9 cellular contexts compared by ENCODE assay signal in the genomic region with DNA sequence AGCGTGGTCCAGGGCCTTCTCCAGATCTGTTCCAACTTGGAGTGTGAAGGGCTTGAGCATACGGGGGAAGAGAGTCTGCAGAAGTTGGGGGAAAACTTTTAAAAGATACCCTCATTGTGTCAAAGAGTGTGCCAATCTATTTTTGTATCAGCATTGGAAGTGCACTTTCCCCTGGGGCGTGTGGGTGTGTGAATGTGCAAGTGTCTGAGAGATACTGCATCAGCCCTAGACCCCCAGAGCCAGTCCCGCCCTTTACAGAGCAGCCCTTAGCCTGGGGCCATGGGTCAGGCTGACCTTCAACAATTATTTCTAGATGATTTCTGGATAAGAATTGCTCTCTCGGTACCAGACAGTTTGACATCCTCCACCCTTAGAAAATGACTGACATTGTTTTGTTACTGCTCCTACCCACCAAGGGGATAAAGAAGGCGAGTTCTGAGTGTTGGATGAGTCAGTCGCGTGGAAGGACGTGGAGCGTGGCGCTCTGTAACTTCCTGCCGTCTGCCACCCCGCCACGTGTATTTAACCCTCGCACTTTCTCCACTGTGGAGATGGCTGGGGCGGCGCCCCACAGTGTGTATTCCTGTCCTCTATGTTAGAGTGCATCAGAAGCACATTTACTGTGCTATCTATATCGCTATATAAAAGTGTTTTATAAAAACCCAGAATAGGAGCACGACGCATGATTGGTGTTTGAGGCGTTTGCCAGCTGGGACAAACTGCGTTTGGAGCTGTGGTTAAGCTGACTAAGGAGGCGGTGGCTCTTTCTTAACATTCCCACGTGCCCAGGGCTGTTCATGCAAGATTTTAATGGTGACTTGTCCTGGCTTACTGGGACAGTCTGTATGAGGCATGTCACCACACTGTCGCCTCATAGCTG.
DNase-seq lines count a peak whose midpoint lies in the region; ATAC-seq, FAIRE-seq and TF ChIP-seq lines count a peak whose summit lies in the region.
"Had no signal": no experiment of that assay in that cellular context is flagged by ENCODE, and none has a peak within 500 bp of the region (broad histone marks: within the 10 kb centered on the region; RNA-seq: fewer than 3 reads in every experiment).

No MANE protein-coding gene starts in this region.

- no peak overlapping the region for H2AFZ ChIP-seq in GM23338

- H3K27me3 ChIP-seq in GM23338 (ENCODE audit: insufficient read depth) = no peaks in the 10 kb centered on the region

- H3K9me2 ChIP-seq in GM23338 (ENCODE audit: insufficient read depth) = peaks cover 7% of the 10 kb centered on the region

- H3K36me3 ChIP-seq in GM23338 (ENCODE audit: insufficient read depth) = peaks cover 18% of the 10 kb centered on the region

- no peak overlapping the region for H3K4me2 ChIP-seq in GM23338

- no peaks in the 10 kb centered on the region for H3K79me2 ChIP-seq in GM23338 (replicated peaks; ENCODE audit: insufficient read depth)

- H3K27ac Mint-ChIP-seq in GM23338 = peak overlapping the region; percentile 95; the same call in 1 of the 2 replicates

- FAIRE-seq in RCC 7860 (lab: Jason Lieb, UNC) (peak; percentile 72), D721Med (lab: Jason Lieb, UNC) (no peak)

- no peaks in the 10 kb centered on the region for H3K9me3 Mint-ChIP-seq in GM23338

- peaks cover 26% of the 10 kb centered on the region for H3K4me1 ChIP-seq in GM23338 (ENCODE audit: insufficient read depth)

- DNase-seq in GM23338 (ENCODE audit: low spot score) (no peak), RCC 7860 (ENCODE audit: low spot score) (peak; percentile 82), renal cortical epithelial cell (ENCODE audit: low read depth) (peak; percentile 18), NCI-H345 treated with DMSO at 0.1 percent for 48 hours (lab: John Stamatoyannopoulos, UW; ENCODE audit: unreplicated experiment) (no peak), NCI-H446 treated with DMSO at 0.1 percent for 48 hours (lab: John Stamatoyannopoulos, UW) (no peak), D721Med (ENCODE audit: insufficient read length, low spot score) (no peak)

- H3K27me3 Mint-ChIP-seq in GM23338 (ENCODE audit: insufficient read depth, low read depth, poor library complexity) = peaks cover 16% of the 10 kb centered on the region

- no peak overlapping the region for H3K4me3 Mint-ChIP-seq in GM23338

- H4K20me1 ChIP-seq in GM23338 (replicated peaks; ENCODE audit: insufficient read depth) = no peaks in the 10 kb centered on the region

- TF ChIP-seq CTCF in GM23338 (conservative IDR thresholded peaks at IDR 0.05; ENCODE audit: low read depth in 2 of 2) (no peak), D721Med (IDR thresholded peaks at IDR 0.05; ENCODE audit: insufficient read depth, missing control alignments) (no peak)

- peaks cover 62% of the 10 kb centered on the region for H3K36me3 Mint-ChIP-seq in GM23338 (ENCODE audit: low read depth)

- H3K4me3 ChIP-seq in GM23338 = no peak overlapping the region

- peak overlapping the region; percentile 94; the same call in 1 of the 2 replicates for H3K27ac ChIP-seq in GM23338 (ENCODE audit: low read depth)
- H3K27ac ChIP-seq: epithelial cell of prostate had no signal

- ATAC-seq in GM23338 (no peak), esophagus mucosa (peak; percentile 61)
- ATAC-seq: HCT116 had no signal

- peaks cover 22% of the 10 kb centered on the region for H3F3A ChIP-seq in GM23338 (replicated peaks; ENCODE audit: low read depth)

- peaks cover 34% of the 10 kb centered on the region for H3K4me1 Mint-ChIP-seq in GM23338

TF ChIP-seq in GM23338, 12 proteins besides CTCF, POLR2A, EP300 and RAD21 (continues in another document):
- TF ChIP-seq NANOG (IDR thresholded peaks at IDR 0.05; ENCODE audit: borderline replicate concordance) (no peak), EZH2phosphoT487 (IDR thresholded peaks at IDR 0.05; ENCODE audit: unreplicated experiment) (no peak), ZNF114 (CRISPR knock-in tag; IDR thresholded peaks at IDR 0.05) (no peak), JUNB (IDR thresholded peaks at IDR 0.05; ENCODE audit: unreplicated experiment) (no peak), CREB1 (CRISPR knock-in tag; IDR thresholded peaks at IDR 0.05; ENCODE audit: low read depth) (no peak), ZNF331 (CRISPR knock-in tag; IDR thresholded peaks at IDR 0.05; ENCODE audit: low read depth) (no peak), EZH2 (IDR thresholded peaks at IDR 0.05; ENCODE audit: low read depth, unreplicated experiment) (no peak)
- TF ChIP-seq, protein P1, sequence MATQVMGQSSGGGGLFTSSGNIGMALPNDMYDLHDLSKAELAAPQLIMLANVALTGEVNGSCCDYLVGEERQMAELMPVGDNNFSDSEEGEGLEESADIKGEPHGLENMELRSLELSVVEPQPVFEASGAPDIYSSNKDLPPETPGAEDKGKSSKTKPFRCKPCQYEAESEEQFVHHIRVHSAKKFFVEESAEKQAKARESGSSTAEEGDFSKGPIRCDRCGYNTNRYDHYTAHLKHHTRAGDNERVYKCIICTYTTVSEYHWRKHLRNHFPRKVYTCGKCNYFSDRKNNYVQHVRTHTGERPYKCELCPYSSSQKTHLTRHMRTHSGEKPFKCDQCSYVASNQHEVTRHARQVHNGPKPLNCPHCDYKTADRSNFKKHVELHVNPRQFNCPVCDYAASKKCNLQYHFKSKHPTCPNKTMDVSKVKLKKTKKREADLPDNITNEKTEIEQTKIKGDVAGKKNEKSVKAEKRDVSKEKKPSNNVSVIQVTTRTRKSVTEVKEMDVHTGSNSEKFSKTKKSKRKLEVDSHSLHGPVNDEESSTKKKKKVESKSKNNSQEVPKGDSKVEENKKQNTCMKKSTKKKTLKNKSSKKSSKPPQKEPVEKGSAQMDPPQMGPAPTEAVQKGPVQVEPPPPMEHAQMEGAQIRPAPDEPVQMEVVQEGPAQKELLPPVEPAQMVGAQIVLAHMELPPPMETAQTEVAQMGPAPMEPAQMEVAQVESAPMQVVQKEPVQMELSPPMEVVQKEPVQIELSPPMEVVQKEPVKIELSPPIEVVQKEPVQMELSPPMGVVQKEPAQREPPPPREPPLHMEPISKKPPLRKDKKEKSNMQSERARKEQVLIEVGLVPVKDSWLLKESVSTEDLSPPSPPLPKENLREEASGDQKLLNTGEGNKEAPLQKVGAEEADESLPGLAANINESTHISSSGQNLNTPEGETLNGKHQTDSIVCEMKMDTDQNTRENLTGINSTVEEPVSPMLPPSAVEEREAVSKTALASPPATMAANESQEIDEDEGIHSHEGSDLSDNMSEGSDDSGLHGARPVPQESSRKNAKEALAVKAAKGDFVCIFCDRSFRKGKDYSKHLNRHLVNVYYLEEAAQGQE (IDR thresholded peaks at IDR 0.05; ENCODE audit: unreplicated experiment) = no peak
- TF ChIP-seq, protein P2, sequence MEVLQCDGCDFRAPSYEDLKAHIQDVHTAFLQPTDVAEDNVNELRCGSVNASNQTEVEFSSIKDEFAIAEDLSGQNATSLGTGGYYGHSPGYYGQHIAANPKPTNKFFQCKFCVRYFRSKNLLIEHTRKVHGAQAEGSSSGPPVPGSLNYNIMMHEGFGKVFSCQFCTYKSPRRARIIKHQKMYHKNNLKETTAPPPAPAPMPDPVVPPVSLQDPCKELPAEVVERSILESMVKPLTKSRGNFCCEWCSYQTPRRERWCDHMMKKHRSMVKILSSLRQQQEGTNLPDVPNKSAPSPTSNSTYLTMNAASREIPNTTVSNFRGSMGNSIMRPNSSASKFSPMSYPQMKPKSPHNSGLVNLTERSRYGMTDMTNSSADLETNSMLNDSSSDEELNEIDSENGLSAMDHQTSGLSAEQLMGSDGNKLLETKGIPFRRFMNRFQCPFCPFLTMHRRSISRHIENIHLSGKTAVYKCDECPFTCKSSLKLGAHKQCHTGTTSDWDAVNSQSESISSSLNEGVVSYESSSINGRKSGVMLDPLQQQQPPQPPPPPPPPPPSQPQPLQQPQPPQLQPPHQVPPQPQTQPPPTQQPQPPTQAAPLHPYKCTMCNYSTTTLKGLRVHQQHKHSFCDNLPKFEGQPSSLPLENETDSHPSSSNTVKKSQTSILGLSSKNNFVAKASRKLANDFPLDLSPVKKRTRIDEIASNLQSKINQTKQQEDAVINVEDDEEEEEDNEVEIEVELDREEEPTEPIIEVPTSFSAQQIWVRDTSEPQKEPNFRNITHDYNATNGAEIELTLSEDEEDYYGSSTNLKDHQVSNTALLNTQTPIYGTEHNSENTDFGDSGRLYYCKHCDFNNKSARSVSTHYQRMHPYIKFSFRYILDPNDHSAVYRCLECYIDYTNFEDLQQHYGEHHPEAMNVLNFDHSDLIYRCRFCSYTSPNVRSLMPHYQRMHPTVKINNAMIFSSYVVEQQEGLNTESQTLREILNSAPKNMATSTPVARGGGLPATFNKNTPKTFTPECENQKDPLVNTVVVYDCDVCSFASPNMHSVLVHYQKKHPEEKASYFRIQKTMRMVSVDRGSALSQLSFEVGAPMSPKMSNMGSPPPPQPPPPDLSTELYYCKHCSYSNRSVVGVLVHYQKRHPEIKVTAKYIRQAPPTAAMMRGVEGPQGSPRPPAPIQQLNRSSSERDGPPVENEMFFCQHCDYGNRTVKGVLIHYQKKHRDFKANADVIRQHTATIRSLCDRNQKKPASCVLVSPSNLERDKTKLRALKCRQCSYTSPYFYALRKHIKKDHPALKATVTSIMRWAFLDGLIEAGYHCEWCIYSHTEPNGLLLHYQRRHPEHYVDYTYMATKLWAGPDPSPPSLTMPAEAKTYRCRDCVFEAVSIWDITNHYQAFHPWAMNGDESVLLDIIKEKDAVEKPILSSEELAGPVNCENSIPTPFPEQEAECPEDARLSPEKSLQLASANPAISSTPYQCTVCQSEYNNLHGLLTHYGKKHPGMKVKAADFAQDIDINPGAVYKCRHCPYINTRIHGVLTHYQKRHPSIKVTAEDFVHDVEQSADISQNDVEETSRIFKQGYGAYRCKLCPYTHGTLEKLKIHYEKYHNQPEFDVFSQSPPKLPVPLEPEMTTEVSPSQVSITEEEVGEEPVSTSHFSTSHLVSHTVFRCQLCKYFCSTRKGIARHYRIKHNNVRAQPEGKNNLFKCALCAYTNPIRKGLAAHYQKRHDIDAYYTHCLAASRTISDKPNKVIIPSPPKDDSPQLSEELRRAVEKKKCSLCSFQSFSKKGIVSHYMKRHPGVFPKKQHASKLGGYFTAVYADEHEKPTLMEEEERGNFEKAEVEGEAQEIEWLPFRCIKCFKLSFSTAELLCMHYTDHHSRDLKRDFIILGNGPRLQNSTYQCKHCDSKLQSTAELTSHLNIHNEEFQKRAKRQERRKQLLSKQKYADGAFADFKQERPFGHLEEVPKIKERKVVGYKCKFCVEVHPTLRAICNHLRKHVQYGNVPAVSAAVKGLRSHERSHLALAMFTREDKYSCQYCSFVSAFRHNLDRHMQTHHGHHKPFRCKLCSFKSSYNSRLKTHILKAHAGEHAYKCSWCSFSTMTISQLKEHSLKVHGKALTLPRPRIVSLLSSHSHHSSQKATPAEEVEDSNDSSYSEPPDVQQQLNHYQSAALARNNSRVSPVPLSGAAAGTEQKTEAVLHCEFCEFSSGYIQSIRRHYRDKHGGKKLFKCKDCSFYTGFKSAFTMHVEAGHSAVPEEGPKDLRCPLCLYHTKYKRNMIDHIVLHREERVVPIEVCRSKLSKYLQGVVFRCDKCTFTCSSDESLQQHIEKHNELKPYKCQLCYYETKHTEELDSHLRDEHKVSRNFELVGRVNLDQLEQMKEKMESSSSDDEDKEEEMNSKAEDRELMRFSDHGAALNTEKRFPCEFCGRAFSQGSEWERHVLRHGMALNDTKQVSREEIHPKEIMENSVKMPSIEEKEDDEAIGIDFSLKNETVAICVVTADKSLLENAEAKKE (CRISPR knock-in tag; IDR thresholded peaks at IDR 0.05) = no peak

Comparison
In these comparisons a context has a peak if more than half of its experiments do, and no peak if none do; other contexts are left out.
1. DNase-seq: peak in RCC 7860 (single experiment) and renal cortical epithelial cell (single experiment); none in GM23338 (single experiment), NCI-H345 treated with DMSO at 0.1 percent for 48 hours (single experiment), NCI-H446 treated with DMSO at 0.1 percent for 48 hours (single experiment) and D721Med (single experiment).